8 cellular contexts compared by ENCODE assay signal in genomic region chr13:74136089-74136658, GRCh38. TPM values are rescaled to one million over a fixed set of nuclear protein-coding genes. Genes with fewer than 3 reads are reported as not detected.
DNase-seq lines count a peak whose midpoint lies in the region; ATAC-seq, FAIRE-seq and TF ChIP-seq lines count a peak whose summit lies in the region.

No MANE protein-coding gene starts in this region.

- H3K27ac ChIP-seq in 22Rv1: peak overlapping the region; percentile 83

- TF ChIP-seq POLR2A in H54 (IDR thresholded peaks at IDR 0.05; ENCODE audit: low read depth, low read length): no peak

- ATAC-seq in SK-N-SH treated with all-trans-retinoic acid at 6 μM for 48 hours (peak; percentile 2; the same call in 1 of the 3 replicates), left colon (no peak), HG03460 (IDR thresholded peaks at IDR 0.05; ENCODE audit: unreplicated experiment) (no peak), GM19467 (IDR thresholded peaks at IDR 0.05; ENCODE audit: unreplicated experiment) (no peak)

- peak; percentile 15 for DNase-seq in H54 (ENCODE audit: insufficient read length, low spot score)
- peak; percentile 31 for DNase-seq in cerebellar cortex (ENCODE audit: low spot score)
- peak; percentile 32 to 59 for DNase-seq in left colon
- peak in 2 of 3 donors; percentile 9 to 15 for DNase-seq in stimulated activated CD4-positive, alpha-beta T cell treated with anti-CD3 and anti-CD28 coated beads, TNF-alpha, amount 100 ng/mL, for 1 hour (ENCODE audit: low read depth in 3 of 3, low spot score in 1 of 3)

- TF ChIP-seq CTCF in 22Rv1 (IDR thresholded peaks at IDR 0.05): no peak

- peak; percentile 92 for FAIRE-seq in H54 (lab: Jason Lieb, UNC)

- intact Hi-C loops in left colon (cut with DNase I, micrococcal nuclease): no loop called here

TF ChIP-seq in SK-N-SH treated with all-trans-retinoic acid at 6 μM for 48 hours, 23 proteins besides CTCF, POLR2A, EP300 and RAD21:
- TF ChIP-seq ZFP30 (CRISPR knock-in tag; IDR thresholded peaks at IDR 0.05): no peak
- no peak for TF ChIP-seq PPARA (CRISPR knock-in tag; IDR thresholded peaks at IDR 0.05; ENCODE audit: borderline replicate concordance)
- TF ChIP-seq ZNF70 (CRISPR knock-in tag; IDR thresholded peaks at IDR 0.05): no peak
- no peak for TF ChIP-seq TSHZ2 (CRISPR knock-in tag; IDR thresholded peaks at IDR 0.05)
- TF ChIP-seq ISL1 (CRISPR knock-in tag; IDR thresholded peaks at IDR 0.05): no peak
- no peak for TF ChIP-seq ZNF565 (CRISPR knock-in tag; conservative IDR thresholded peaks at IDR 0.05; ENCODE audit: low read depth)
- TF ChIP-seq TOX (CRISPR knock-in tag; IDR thresholded peaks at IDR 0.05; ENCODE audit: borderline replicate concordance): no peak
- no peak for TF ChIP-seq ZNF8 (CRISPR knock-in tag; IDR thresholded peaks at IDR 0.05)
- no peak for TF ChIP-seq PATZ1 (CRISPR knock-in tag; IDR thresholded peaks at IDR 0.05; ENCODE audit: borderline replicate concordance)
- no peak for TF ChIP-seq CSRNP3 (CRISPR knock-in tag; IDR thresholded peaks at IDR 0.05)
- TF ChIP-seq CREB5 (CRISPR knock-in tag; IDR thresholded peaks at IDR 0.05; ENCODE audit: low read depth): no peak
- no peak for TF ChIP-seq ESRRG (CRISPR knock-in tag; IDR thresholded peaks at IDR 0.05)

RNA-seq across cellular contexts. Expression of gene KLF12, which starts 2.0 kb away (rescaled TPM):
- total RNA-seq in left colon: 1 to 10 TPM; 7.9 to 9.5 TPM
